In genomic region chr17:8632087-8632486, GRCh38 we compare ENCODE assay signal across 12 cellular contexts. TPM values are rescaled to one million over a fixed set of nuclear protein-coding genes. Genes with fewer than 3 reads are reported as not detected.
DNase-seq lines count a peak whose midpoint lies in the region; TF ChIP-seq lines count a peak whose summit lies in the region.
"Had no signal": no experiment of that assay in that cellular context is flagged by ENCODE, and none has a peak within 500 bp of the region (broad histone marks: within the 10 kb centered on the region; RNA-seq: fewer than 3 reads in every experiment).

No MANE protein-coding gene starts in this region.

- peak overlapping the region; percentile 81 for H3K4me3 Mint-ChIP-seq in neural crest cell

- peaks cover 32% of the 10 kb centered on the region for H3K79me2 ChIP-seq in hepatocyte

- H3K36me3 ChIP-seq in MG63 (no peaks in the 10 kb centered on the region), hepatocyte (replicated peaks; ENCODE audit: insufficient read depth, low read depth) (no peaks in the 10 kb centered on the region)

- H3K36me3 Mint-ChIP-seq in neural crest cell (ENCODE audit: low read depth), result no peaks in the 10 kb centered on the region
- H3K36me3 Mint-ChIP-seq: activated naive CD4-positive, alpha-beta T cell treated with anti-CD3 and anti-CD28 coated beads, Interleukin-2, amount 50 U/mL, for 24 hours had no signal

- peaks cover 16% of the 10 kb centered on the region for H3K4me1 ChIP-seq in hepatocyte (ENCODE audit: insufficient read depth)

- H3K4me3 ChIP-seq in MG63 (peak overlapping the region; percentile 90), hepatocyte (peak overlapping the region; percentile 34)

- DNase-seq in COLO668 (lab: John Stamatoyannopoulos, UW; ENCODE audit: unreplicated experiment) (peak; percentile 12), MG63 (no peak), hepatocyte (ENCODE audit: low spot score) (peak; percentile 65), neural crest cell (ENCODE audit: low read depth, low spot score) (no peak), Ammon's horn (ENCODE audit: low spot score) (no peak), UCSD-AML1 (lab: John Stamatoyannopoulos, UW; ENCODE audit: unreplicated experiment) (no peak), DMS114 treated with DMSO at 0.1 percent for 48 hours (lab: John Stamatoyannopoulos, UW; ENCODE audit: unreplicated experiment) (no peak), GM19240 (ENCODE audit: insufficient read length, low spot score) (no peak)
- DNase-seq: activated CD8-positive, alpha-beta T cell treated with anti-CD3 and anti-CD28 coated beads for 36 hours; MV-4-11; T-helper 1 cell had no signal

- no peaks in the 10 kb centered on the region for H3K9me2 ChIP-seq in hepatocyte (replicated peaks; ENCODE audit: insufficient read depth)

- H3K9me3 Mint-ChIP-seq in neural crest cell, result no peaks in the 10 kb centered on the region
- H3K9me3 Mint-ChIP-seq: activated CD8-positive, alpha-beta T cell treated with anti-CD3 and anti-CD28 coated beads for 36 hours; activated naive CD4-positive, alpha-beta T cell treated with anti-CD3 and anti-CD28 coated beads, Interleukin-2, amount 50 U/mL, for 24 hours had no signal

- 18% methylated on average over 3 of the region's 3 CpGs for WGBS in hepatocyte (ENCODE audit: low lambda C conversion rate, missing lambda C conversion rate)

- H4K20me1 ChIP-seq in hepatocyte (ENCODE audit: insufficient read depth, poor library complexity, severe bottlenecking), result peaks cover 5% of the 10 kb centered on the region

- H3K27ac ChIP-seq in hepatocyte, result peak overlapping the region; percentile 92

- H3K4me1 Mint-ChIP-seq in neural crest cell, result peaks cover 38% of the 10 kb centered on the region

- no peak overlapping the region for H2AFZ ChIP-seq in hepatocyte

- TF ChIP-seq CTCF in hepatocyte (IDR thresholded peaks at IDR 0.05; ENCODE audit: poor library complexity) (no peak), neural crest cell (conservative IDR thresholded peaks at IDR 0.05) (no peak)

- no peaks in the 10 kb centered on the region for H3K9me3 ChIP-seq in MG63
- H3K9me3 ChIP-seq in hepatocyte (ENCODE audit: low read depth), result no peaks in the 10 kb centered on the region

- peak overlapping the region; percentile 83 for H3K4me2 ChIP-seq in hepatocyte

- H3K27me3 ChIP-seq in MG63 (peaks cover 7% of the 10 kb centered on the region; the same call in 1 of the 2 replicates), hepatocyte (no peaks in the 10 kb centered on the region)

- H3K27ac Mint-ChIP-seq in neural crest cell (ENCODE audit: unreplicated experiment), result no peak overlapping the region
- H3K27ac Mint-ChIP-seq: activated CD8-positive, alpha-beta T cell treated with anti-CD3 and anti-CD28 coated beads for 36 hours; activated naive CD4-positive, alpha-beta T cell treated with anti-CD3 and anti-CD28 coated beads, Interleukin-2, amount 50 U/mL, for 24 hours had no signal

- no peaks in the 10 kb centered on the region for H3K27me3 Mint-ChIP-seq in neural crest cell (ENCODE audit: low read depth)

RNA-seq across cellular contexts. Expression of gene MYH10, which starts 1.6 kb away (rescaled TPM):
- 24.3 and 36.7 TPM in 2 replicates for total RNA-seq in MG63 (2014; rRNA removed; shearing (Covaris generic); ENCODE audit: low replicate concordance)
- total RNA-seq in hepatocyte (72.0 and 75.6 TPM in 2 replicates), neural crest cell (270 and 273 TPM in 2 replicates)
- 87.8 and 104 TPM in 2 replicates for polyA plus RNA-seq in hepatocyte

Comparison
In these comparisons a context has a peak if more than half of its experiments do, and no peak if none do; other contexts are left out.
1. DNase-seq: peak in COLO668 (single experiment) and hepatocyte (single experiment); none in MG63 (single experiment), neural crest cell (single experiment), Ammon's horn (single experiment), UCSD-AML1 (single experiment), DMS114 treated with DMSO at 0.1 percent for 48 hours (single experiment) and GM19240 (single experiment).